9 cellular contexts compared by ENCODE assay signal in the genomic region with DNA sequence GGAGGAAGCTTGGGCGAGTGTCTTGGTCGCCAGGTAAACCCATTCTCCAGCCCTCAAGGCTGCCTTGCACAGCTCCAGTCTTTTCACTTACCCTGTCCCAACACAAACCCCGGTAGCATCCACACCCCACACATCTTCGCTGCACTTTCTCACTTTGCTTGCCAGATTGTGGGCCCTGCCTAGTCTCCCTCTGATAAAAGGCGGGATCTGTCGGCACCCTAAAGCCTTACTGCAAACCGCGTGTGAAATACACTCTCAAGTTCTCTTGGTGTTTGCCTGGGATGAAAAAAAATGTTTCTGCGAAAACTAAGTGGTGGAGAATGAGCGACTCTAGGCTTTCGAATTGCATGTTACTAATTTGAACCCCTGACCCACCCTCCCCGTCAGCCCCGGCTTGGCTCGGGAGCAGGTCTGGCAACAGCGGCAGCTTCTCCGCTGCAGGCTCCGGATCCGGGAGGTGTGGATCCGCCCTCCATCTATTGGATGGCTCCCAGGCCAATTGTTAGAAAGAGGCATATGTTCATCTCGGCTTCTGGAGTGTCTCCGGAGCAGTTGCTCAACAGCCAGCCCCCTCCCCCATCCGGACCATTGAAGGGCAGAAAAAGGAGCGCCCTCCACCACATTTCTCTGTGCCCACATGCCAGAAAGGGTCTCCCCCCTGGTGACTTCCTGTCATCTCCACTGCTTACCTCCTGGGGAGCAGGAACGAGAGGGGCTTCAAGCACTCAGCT. TPM values are rescaled to one million over a fixed set of nuclear protein-coding genes. Genes with fewer than 3 reads are reported as not detected.
DNase-seq lines count a peak whose midpoint lies in the region; ATAC-seq and TF ChIP-seq lines count a peak whose summit lies in the region.
"Had no signal": no experiment of that assay in that cellular context is flagged by ENCODE, and none has a peak within 500 bp of the region (broad histone marks: within the 10 kb centered on the region; RNA-seq: fewer than 3 reads in every experiment).

No MANE protein-coding gene starts in this region.

- H4K20me1 ChIP-seq in SK-N-SH (ENCODE audit: insufficient read depth) = no peaks in the 10 kb centered on the region

- H3K4me1 ChIP-seq in SK-N-SH (ENCODE audit: control insufficient read depth in 1 of 2, insufficient read depth in 2 of 2, low read depth in 1 of 2, low read length in 1 of 2) (peaks cover 0 to 30% of the 10 kb centered on the region in 2 experiments; a peak in 1 of 4 replicates), skeletal muscle tissue (ENCODE audit: control insufficient read depth in 3 of 3, insufficient read depth in 3 of 3, low read length in 3 of 3) (peaks cover 13 to 28% (median 14%) of the 10 kb centered on the region in 3 donors)

- DNase-seq in SIG-M5 treated with dmso at 0.1 percent for 504 hours (lab: John Stamatoyannopoulos, UW; ENCODE audit: unreplicated experiment) (peak; percentile 23), SIG-M5 (lab: John Stamatoyannopoulos, UW) (no peak), MG63 (peak; percentile 56), SK-N-SH (peak; percentile 92), caudate nucleus (lab: John Stamatoyannopoulos, UW) (peak in 44 of 61 donors; percentile 0 to 63 (median 10)), iris pigment epithelial cell (ENCODE audit: low read depth) (peak; percentile 69)
- DNase-seq: DND-41 had no signal

- H3K4me3 ChIP-seq in MG63 = no peak overlapping the region
- peak overlapping the region; percentile 31 to 43; a peak in 3 of 4 replicates for H3K4me3 ChIP-seq in SK-N-SH (ENCODE audit: low read depth in 2 of 2, low read length in 1 of 2)
- peak overlapping the region; percentile 50 to 54 (median 54) for H3K4me3 ChIP-seq in skeletal muscle tissue (ENCODE audit: low read length in 3 of 3)

- CTCF ChIA-PET in SK-N-SH (lab: Yijun Ruan, JAX) = interaction anchor here (0.9 to 1.4 kb wide), 5 partner anchors 11 to 291 kb away, joined by 3 to 4 read pairs (median 3); no protein-coding TSS in a partner anchor

- H2AFZ ChIP-seq in SK-N-SH (ENCODE audit: low read depth) = no peak overlapping the region

- no peak for ATAC-seq in HG02840 (IDR thresholded peaks at IDR 0.05; ENCODE audit: low FRiP score, unreplicated experiment)

- no peaks in the 10 kb centered on the region for H3K9me2 ChIP-seq in SK-N-SH

- H3K27ac ChIP-seq in SK-N-SH (ENCODE audit: low read depth in 2 of 2, low read length in 1 of 2) (peak overlapping the region in 1 of 2 experiments; percentile 39; a peak in 1 of 4 replicates), caudate nucleus (ENCODE audit: low read depth, low read length) (no peak overlapping the region), skeletal muscle tissue (ENCODE audit: low read depth, low read length) (no peak overlapping the region)

- 0 out of 2 replicates have a peak, but pooled peaks have one; percentile 16 for TF ChIP-seq RAD21 in SK-N-SH (IDR thresholded peaks at IDR 0.05; ENCODE audit: low read length)

- H3K9ac ChIP-seq in SK-N-SH (no peak overlapping the region), skeletal muscle tissue (ENCODE audit: low read depth in 1 of 3, low read length in 3 of 3) (no peak overlapping the region)

- no peaks in the 10 kb centered on the region for H3F3A ChIP-seq in SK-N-SH (replicated peaks; ENCODE audit: insufficient read depth)

- no peaks in the 10 kb centered on the region for H3K36me3 ChIP-seq in MG63
- no peaks in the 10 kb centered on the region for H3K36me3 ChIP-seq in SK-N-SH (replicated peaks in 1 of 2; ENCODE audit: control insufficient read depth in 1 of 2, insufficient read depth in 2 of 2, low read length in 1 of 2)
- H3K36me3 ChIP-seq in skeletal muscle tissue (ENCODE audit: control insufficient read depth in 3 of 3, insufficient read depth in 3 of 3, low read length in 3 of 3) = no peaks in the 10 kb centered on the region

- H3K27me3 ChIP-seq in MG63 = peaks cover 26% of the 10 kb centered on the region
- H3K27me3 ChIP-seq in SK-N-SH (ENCODE audit: insufficient read depth) = peaks cover 46% of the 10 kb centered on the region
- peaks cover 4 to 47% (median 28%) of the 10 kb centered on the region in 3 donors for H3K27me3 ChIP-seq in skeletal muscle tissue (ENCODE audit: control insufficient read depth in 3 of 3, insufficient read depth in 3 of 3, low read length in 3 of 3)

- H3K79me2 ChIP-seq in SK-N-SH (ENCODE audit: insufficient read depth) = no peaks in the 10 kb centered on the region

- WGBS in SK-N-SH (ENCODE audit: low lambda C conversion rate) = 7% methylated on average over 20 of the region's 24 CpGs

- peak overlapping the region; percentile 59 for H3K4me2 ChIP-seq in SK-N-SH

- POLR2A ChIA-PET in SK-N-SH (lab: Yijun Ruan, JAX) = interaction anchor here (4.5 kb wide), 1 partner anchor 32 kb away, joined by 20 read pairs; a partner anchor contains a TSS

- no peak for TF ChIP-seq EP300 in SK-N-SH (IDR thresholded peaks at IDR 0.05; ENCODE audit: borderline replicate concordance in 1 of 2, low read depth in 1 of 2, low read length in 1 of 2)

- no peak for TF ChIP-seq CTCF in SK-N-SH (IDR thresholded peaks at IDR 0.05)

- H3K9me3 ChIP-seq in MG63 (no peaks in the 10 kb centered on the region), SK-N-SH (no peaks in the 10 kb centered on the region), skeletal muscle tissue (ENCODE audit: control insufficient read depth in 3 of 3, low read length in 3 of 3) (no peaks in the 10 kb centered on the region)

TF ChIP-seq in SK-N-SH, 30 proteins besides CTCF, POLR2A, EP300 and RAD21 (continues in another document):
- peak; percentile 60 for TF ChIP-seq JUND (IDR thresholded peaks at IDR 0.05)
- TF ChIP-seq RCOR1 (IDR thresholded peaks at IDR 0.05; ENCODE audit: low read length) = no peak
- TF ChIP-seq FOXJ3 (CRISPR knock-in tag; IDR thresholded peaks at IDR 0.05) = no peak
- peak; percentile 49; the same call in 1 of the 2 replicates for TF ChIP-seq TCF12 (IDR thresholded peaks at IDR 0.05)
- TF ChIP-seq, protein P1, sequence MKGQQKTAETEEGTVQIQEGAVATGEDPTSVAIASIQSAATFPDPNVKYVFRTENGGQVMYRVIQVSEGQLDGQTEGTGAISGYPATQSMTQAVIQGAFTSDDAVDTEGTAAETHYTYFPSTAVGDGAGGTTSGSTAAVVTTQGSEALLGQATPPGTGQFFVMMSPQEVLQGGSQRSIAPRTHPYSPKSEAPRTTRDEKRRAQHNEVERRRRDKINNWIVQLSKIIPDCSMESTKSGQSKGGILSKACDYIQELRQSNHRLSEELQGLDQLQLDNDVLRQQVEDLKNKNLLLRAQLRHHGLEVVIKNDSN (IDR thresholded peaks at IDR 0.05; ENCODE audit: borderline replicate concordance, low read depth) = no peak
- peak; percentile 92; the same call in 1 of the 2 replicates for TF ChIP-seq EZH2phosphoT487 (IDR thresholded peaks at IDR 0.05; ENCODE audit: borderline replicate concordance, low read depth)
- TF ChIP-seq GATA2 (CRISPR knock-in tag; IDR thresholded peaks at IDR 0.05) = no peak
- no peak for TF ChIP-seq POLR2AphosphoS5 (IDR thresholded peaks at IDR 0.05; ENCODE audit: low read depth, low read length)
- TF ChIP-seq, protein P2, sequence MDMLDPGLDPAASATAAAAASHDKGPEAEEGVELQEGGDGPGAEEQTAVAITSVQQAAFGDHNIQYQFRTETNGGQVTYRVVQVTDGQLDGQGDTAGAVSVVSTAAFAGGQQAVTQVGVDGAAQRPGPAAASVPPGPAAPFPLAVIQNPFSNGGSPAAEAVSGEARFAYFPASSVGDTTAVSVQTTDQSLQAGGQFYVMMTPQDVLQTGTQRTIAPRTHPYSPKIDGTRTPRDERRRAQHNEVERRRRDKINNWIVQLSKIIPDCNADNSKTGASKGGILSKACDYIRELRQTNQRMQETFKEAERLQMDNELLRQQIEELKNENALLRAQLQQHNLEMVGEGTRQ (IDR thresholded peaks at IDR 0.05; ENCODE audit: borderline replicate concordance, low read depth, low read length) = no peak
- TF ChIP-seq RXRA (IDR thresholded peaks at IDR 0.05; ENCODE audit: borderline replicate concordance, low read depth) = no peak
- TF ChIP-seq YY1 (IDR thresholded peaks at IDR 0.05; ENCODE audit: low read depth) = 0 out of 2 replicates have a peak, but pooled peaks have one; percentile 50
- TF ChIP-seq MEF2A (IDR thresholded peaks at IDR 0.05; ENCODE audit: borderline replicate concordance, low read depth) = no peak
- no peak for TF ChIP-seq ELF1 (IDR thresholded peaks at IDR 0.05)
- TF ChIP-seq TAF1 (IDR thresholded peaks at IDR 0.05; ENCODE audit: borderline replicate concordance, low read depth, low read length) = no peak
- TF ChIP-seq RFX5 (IDR thresholded peaks at IDR 0.05; ENCODE audit: low read length) = no peak
- no peak for TF ChIP-seq GABPA (IDR thresholded peaks at IDR 0.05; ENCODE audit: low read depth)
- no peak for TF ChIP-seq FOXM1 (IDR thresholded peaks at IDR 0.05; ENCODE audit: low read depth)
- TF ChIP-seq, protein P3, sequence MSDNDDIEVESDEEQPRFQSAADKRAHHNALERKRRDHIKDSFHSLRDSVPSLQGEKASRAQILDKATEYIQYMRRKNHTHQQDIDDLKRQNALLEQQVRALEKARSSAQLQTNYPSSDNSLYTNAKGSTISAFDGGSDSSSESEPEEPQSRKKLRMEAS (IDR thresholded peaks at IDR 0.05; ENCODE audit: low read depth) = peak; percentile 87
- TF ChIP-seq MXI1 (IDR thresholded peaks at IDR 0.05; ENCODE audit: low read depth, low read length) = peak; percentile 45; the same call in 1 of the 2 replicates
- TF ChIP-seq FOSL2 (IDR thresholded peaks at IDR 0.05; ENCODE audit: borderline replicate concordance, low read depth) = no peak
- no peak for TF ChIP-seq NRF1 (IDR thresholded peaks at IDR 0.05; ENCODE audit: low read depth, low read length)
- no peak for TF ChIP-seq SIN3A (IDR thresholded peaks at IDR 0.05; ENCODE audit: borderline replicate concordance, low read depth, low read length)

RNA-seq across cellular contexts. Expression of a gene that starts 3.0 kb away (rescaled TPM):
- total RNA-seq in MG63 (2014; rRNA removed; shearing (Covaris generic); ENCODE audit: low replicate concordance) = 1.0 TPM in 1 of 2 replicates, not detected in the other
- polyA plus RNA-seq in SK-N-SH (2012; rRNA removed) = 0.41 and 0.44 TPM in 2 replicates
- polyA plus RNA-seq in SK-N-SH (2012; cell fraction: cytosol; rRNA removed) = 0.15 and 0.39 TPM in 2 replicates
- polyA plus RNA-seq in SK-N-SH (2012; cell fraction: nucleus; rRNA removed) = 0.43 and 0.94 TPM in 2 replicates
- total RNA-seq in skeletal muscle tissue = 18.8 TPM

RNA-seq across cellular contexts. Expression of a gene that starts 31.7 kb away (rescaled TPM):
- 967 and 1,437 TPM in 2 replicates for total RNA-seq in MG63 (2014; rRNA removed; shearing (Covaris generic); ENCODE audit: low replicate concordance)
- 2,440 and 2,716 TPM in 2 replicates for polyA plus RNA-seq in SK-N-SH (2012; rRNA removed)
- polyA plus RNA-seq in SK-N-SH (2012; cell fraction: cytosol; rRNA removed) = 3,019 and 3,365 TPM in 2 replicates
- polyA plus RNA-seq in SK-N-SH (2012; cell fraction: nucleus; rRNA removed) = 414 and 750 TPM in 2 replicates
- total RNA-seq in skeletal muscle tissue = 1,533 TPM
